ENCODE assay signal across 12 cellular contexts in genomic region chr9:71628247-71628646, GRCh38.
DNase-seq lines count a peak whose midpoint lies in the region; ATAC-seq and TF ChIP-seq lines count a peak whose summit lies in the region.
"Had no signal": no experiment of that assay in that cellular context is flagged by ENCODE, and none has a peak within 500 bp of the region (broad histone marks: within the 10 kb centered on the region; RNA-seq: fewer than 3 reads in every experiment).

No MANE protein-coding gene starts in this region.

- H3K27ac Mint-ChIP-seq in progenitor cell of endocrine pancreas, result no peak overlapping the region
- H3K27ac Mint-ChIP-seq in activated naive CD8-positive, alpha-beta T cell treated with anti-CD3 and anti-CD28 coated beads for 36 hours, result no peak overlapping the region

- CTCF ChIA-PET in SK-N-SH (lab: Yijun Ruan, JAX), result interaction anchor here (1.2 kb wide), 1 partner anchor 11 kb away, joined by 4 read pairs; no protein-coding TSS in a partner anchor

- H3K9me3 Mint-ChIP-seq in progenitor cell of endocrine pancreas (ENCODE audit: low read depth), result no peaks in the 10 kb centered on the region
- peaks cover 2% of the 10 kb centered on the region for H3K9me3 Mint-ChIP-seq in activated naive CD8-positive, alpha-beta T cell treated with anti-CD3 and anti-CD28 coated beads for 36 hours

- POLR2A ChIA-PET in SK-N-SH (lab: Yijun Ruan, JAX), result interaction anchor here (0.5 kb wide), 1 partner anchor 122 kb away, joined by 3 read pairs; no protein-coding TSS in a partner anchor

- TF ChIP-seq CTCF in SK-N-SH (IDR thresholded peaks at IDR 0.05) (peak; percentile 42), choroid plexus epithelial cell (conservative IDR thresholded peaks at IDR 0.05; ENCODE audit: low read depth, low read length) (peak; percentile 49), progenitor cell of endocrine pancreas (IDR thresholded peaks at IDR 0.05; ENCODE audit: unreplicated experiment) (peak; percentile 7)

- 28% methylated on average over 3 of the region's 3 CpGs for WGBS in SK-N-SH (ENCODE audit: low lambda C conversion rate)

- no peak overlapping the region for H3K9ac ChIP-seq in SK-N-SH

- no peak overlapping the region for H3K27ac ChIP-seq in SK-N-SH (ENCODE audit: low read depth in 2 of 2, low read length in 1 of 2)
- H3K27ac ChIP-seq: ovary, thoracic aorta, VCaP had no signal

- TF ChIP-seq RAD21 in SK-N-SH (IDR thresholded peaks at IDR 0.05; ENCODE audit: low read length), result no peak

- no peak for DNase-seq in SK-N-SH
- DNase-seq in NAMALWA (ENCODE audit: low spot score), result peak; percentile 3
- DNase-seq in choroid plexus epithelial cell (ENCODE audit: low read depth), result peak; percentile 33
- no peak for DNase-seq in progenitor cell of endocrine pancreas (ENCODE audit: low spot score, unreplicated experiment)
- no peak for DNase-seq in DMS53 treated with DMSO at 0.1 percent for 48 hours (lab: John Stamatoyannopoulos, UW; ENCODE audit: unreplicated experiment)
- DNase-seq in activated naive CD8-positive, alpha-beta T cell treated with anti-CD3 and anti-CD28 coated beads for 36 hours, result no peak
- DNase-seq in activated T-cell treated with anti-CD3 and anti-CD28 coated beads, Interleukin-2, amount 50 U/mL, for 48 hours, result no peak
- DNase-seq: NK-92 treated with Interleukin-12 subunit alpha and Interleukin-12 subunit beta, amount 100 ng/mL, for 24 hours; ovary had no signal

- H3K4me3 ChIP-seq in SK-N-SH (ENCODE audit: low read depth in 2 of 2, low read length in 1 of 2), result no peak overlapping the region
- H3K4me3 ChIP-seq in choroid plexus epithelial cell (ENCODE audit: low read depth, low read length), result no peak overlapping the region
- H3K4me3 ChIP-seq: ovary, thoracic aorta had no signal

- no peaks in the 10 kb centered on the region for H3K27me3 Mint-ChIP-seq in progenitor cell of endocrine pancreas
- H3K27me3 Mint-ChIP-seq in activated naive CD8-positive, alpha-beta T cell treated with anti-CD3 and anti-CD28 coated beads for 36 hours, result no peaks in the 10 kb centered on the region

- no peak for ATAC-seq in SK-N-SH treated with all-trans-retinoic acid at 6 μM for 48 hours

- H3K36me3 Mint-ChIP-seq in progenitor cell of endocrine pancreas (ENCODE audit: insufficient read depth), result no peaks in the 10 kb centered on the region
- no peaks in the 10 kb centered on the region for H3K36me3 Mint-ChIP-seq in activated naive CD8-positive, alpha-beta T cell treated with anti-CD3 and anti-CD28 coated beads for 36 hours

- no peaks in the 10 kb centered on the region for H4K20me1 ChIP-seq in SK-N-SH (ENCODE audit: insufficient read depth)

- H3K4me1 Mint-ChIP-seq in progenitor cell of endocrine pancreas (ENCODE audit: low read depth), result no peaks in the 10 kb centered on the region
- peaks cover 3% of the 10 kb centered on the region for H3K4me1 Mint-ChIP-seq in activated naive CD8-positive, alpha-beta T cell treated with anti-CD3 and anti-CD28 coated beads for 36 hours

- H3F3A ChIP-seq in SK-N-SH (replicated peaks; ENCODE audit: insufficient read depth), result no peaks in the 10 kb centered on the region

- H3K79me2 ChIP-seq in SK-N-SH (ENCODE audit: insufficient read depth), result no peaks in the 10 kb centered on the region

- H3K4me1 ChIP-seq in SK-N-SH (ENCODE audit: control insufficient read depth in 1 of 2, insufficient read depth in 2 of 2, low read depth in 1 of 2, low read length in 1 of 2), result no peaks in the 10 kb centered on the region

- H3K36me3 ChIP-seq in SK-N-SH (replicated peaks in 1 of 2; ENCODE audit: control insufficient read depth in 1 of 2, insufficient read depth in 2 of 2, low read length in 1 of 2), result no peaks in the 10 kb centered on the region
- H3K36me3 ChIP-seq: ovary, thoracic aorta had no signal

- no peak overlapping the region for H3K4me2 ChIP-seq in SK-N-SH

- TF ChIP-seq EP300 in SK-N-SH (IDR thresholded peaks at IDR 0.05; ENCODE audit: borderline replicate concordance in 1 of 2, low read depth in 1 of 2, low read length in 1 of 2), result no peak

- no peak overlapping the region for H3K4me3 Mint-ChIP-seq in progenitor cell of endocrine pancreas (ENCODE audit: low read depth)
- H3K4me3 Mint-ChIP-seq in activated naive CD8-positive, alpha-beta T cell treated with anti-CD3 and anti-CD28 coated beads for 36 hours, result no peak overlapping the region

- no peaks in the 10 kb centered on the region for H3K9me3 ChIP-seq in SK-N-SH
- H3K9me3 ChIP-seq: ovary, thoracic aorta had no signal

- no peaks in the 10 kb centered on the region for H3K9me2 ChIP-seq in SK-N-SH

- no peak overlapping the region for H2AFZ ChIP-seq in SK-N-SH (ENCODE audit: low read depth)

- peaks cover 10% of the 10 kb centered on the region for H3K27me3 ChIP-seq in SK-N-SH (ENCODE audit: insufficient read depth)
- H3K27me3 ChIP-seq: ovary had no signal

TF ChIP-seq in SK-N-SH, 30 proteins besides CTCF, POLR2A, EP300 and RAD21 (continues in another document):
- TF ChIP-seq USF2 (IDR thresholded peaks at IDR 0.05; ENCODE audit: borderline replicate concordance, low read depth, low read length) (no peak), YY1 (IDR thresholded peaks at IDR 0.05; ENCODE audit: low read depth) (no peak), JUND (IDR thresholded peaks at IDR 0.05) (no peak), SIN3A (IDR thresholded peaks at IDR 0.05; ENCODE audit: borderline replicate concordance, low read depth, low read length) (no peak), CHD2 (IDR thresholded peaks at IDR 0.05; ENCODE audit: low read length, partially characterized antibody) (no peak)

TF ChIP-seq in SK-N-SH treated with all-trans-retinoic acid at 6 μM for 48 hours, 23 proteins besides CTCF, POLR2A, EP300 and RAD21:
- TF ChIP-seq ESRRG (CRISPR knock-in tag; IDR thresholded peaks at IDR 0.05), result no peak
- TF ChIP-seq RARB (CRISPR knock-in tag; IDR thresholded peaks at IDR 0.05), result no peak
- TF ChIP-seq ZNF8 (CRISPR knock-in tag; IDR thresholded peaks at IDR 0.05), result no peak

Comparison
In these comparisons a context has a peak if more than half of its experiments do, and no peak if none do; other contexts are left out.
1. DNase-seq: peak in NAMALWA (single experiment) and choroid plexus epithelial cell (single experiment); none in SK-N-SH (single experiment), progenitor cell of endocrine pancreas (single experiment), DMS53 treated with DMSO at 0.1 percent for 48 hours (single experiment), activated naive CD8-positive, alpha-beta T cell treated with anti-CD3 and anti-CD28 coated beads for 36 hours (single experiment) and activated T-cell treated with anti-CD3 and anti-CD28 coated beads, Interleukin-2, amount 50 U/mL, for 48 hours (0 of 2).
2. Peak in every context shown above with its lines, with median percentiles within 50 percentile points of each other: CTCF ChIP-seq.